ENCODE assay signal across 9 cellular contexts in the genomic region with DNA sequence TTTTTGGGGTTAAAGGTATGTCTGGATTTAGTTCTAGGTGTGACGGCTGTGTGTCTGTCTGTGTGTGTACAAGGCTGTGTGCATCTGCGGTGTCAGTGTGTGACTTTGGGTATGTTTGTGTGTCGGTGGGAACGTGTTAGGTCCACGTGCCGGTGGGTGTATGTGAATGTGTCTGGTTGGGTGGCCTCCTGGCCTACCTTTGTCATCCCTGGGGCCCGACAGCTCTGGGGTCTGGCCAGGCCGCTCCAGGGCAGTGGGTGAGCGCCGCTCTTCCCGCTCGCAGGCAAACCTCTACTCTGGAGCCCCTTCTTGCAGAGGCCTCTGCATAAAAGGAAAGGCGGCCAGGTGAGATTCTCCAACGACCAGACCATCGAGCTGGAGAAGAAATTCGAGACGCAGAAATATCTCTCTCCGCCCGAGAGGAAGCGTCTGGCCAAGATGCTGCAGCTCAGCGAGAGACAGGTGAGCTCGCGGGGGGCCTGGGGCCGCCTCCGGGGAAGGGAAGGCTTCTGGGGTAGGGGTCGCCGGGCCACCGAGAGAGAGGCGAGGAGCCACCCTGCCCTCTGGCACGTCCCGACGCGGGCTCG. TPM values are rescaled to one million over a fixed set of nuclear protein-coding genes. Genes with fewer than 3 reads are reported as not detected.
DNase-seq lines count a peak whose midpoint lies in the region; ATAC-seq and TF ChIP-seq lines count a peak whose summit lies in the region.
"Had no signal": no experiment of that assay in that cellular context is flagged by ENCODE, and none has a peak within 500 bp of the region (broad histone marks: within the 10 kb centered on the region; RNA-seq: fewer than 3 reads in every experiment).

No MANE protein-coding gene starts in this region.

- H3K27me3 ChIP-seq in trophoblast cell (ENCODE audit: insufficient read depth, low read length), result peaks cover 70% of the 10 kb centered on the region

- H3K9ac ChIP-seq in trophoblast cell (ENCODE audit: low read length), result no peak overlapping the region

- peaks cover 21 to 26% of the 10 kb centered on the region in 2 experiments for H3K4me1 ChIP-seq in trophoblast cell (ENCODE audit: control insufficient read depth in 1 of 2, insufficient read depth in 2 of 2, low read length in 2 of 2)

- H3K27ac Mint-ChIP-seq in T-cell, result peak overlapping the region in 1 of 2 donors; percentile 23
- no peak overlapping the region for H3K27ac Mint-ChIP-seq in glutamatergic neuron (ENCODE audit: unreplicated experiment)

- H2AK5ac ChIP-seq in trophoblast cell (ENCODE audit: low read length), result no peak overlapping the region

- POLR2A ChIA-PET in T-cell (lab: Charles Lee), result no interaction called here

- no peak overlapping the region for H2AFZ ChIP-seq in trophoblast cell (ENCODE audit: insufficient read depth, low read length, poor library complexity)

- H4K8ac ChIP-seq in trophoblast cell (ENCODE audit: low read depth, low read length), result no peak overlapping the region

- H3K4me1 Mint-ChIP-seq in T-cell (peaks cover 27 to 31% (median 30%) of the 10 kb centered on the region in 3 donors), glutamatergic neuron (ENCODE audit: low read depth, unreplicated experiment) (peaks cover 5% of the 10 kb centered on the region)

- no peaks in the 10 kb centered on the region for H3K36me3 ChIP-seq in trophoblast cell (ENCODE audit: control insufficient read depth in 1 of 2, insufficient read depth in 2 of 2, low read length in 2 of 2)

- H3K9me3 Mint-ChIP-seq in T-cell (no peaks in the 10 kb centered on the region), glutamatergic neuron (ENCODE audit: unreplicated experiment) (peaks cover 8% of the 10 kb centered on the region)

- H3K36me3 Mint-ChIP-seq in T-cell (no peaks in the 10 kb centered on the region), glutamatergic neuron (ENCODE audit: unreplicated experiment) (peaks cover 5% of the 10 kb centered on the region)

- H2BK120ac ChIP-seq in trophoblast cell (ENCODE audit: insufficient read depth, low read length, poor library complexity), result no peak overlapping the region

- no peak overlapping the region for H3K4ac ChIP-seq in trophoblast cell (ENCODE audit: low read depth, low read length)

- no peak overlapping the region for H3K14ac ChIP-seq in trophoblast cell (ENCODE audit: low read length)

- no peak overlapping the region for H3K23ac ChIP-seq in trophoblast cell (ENCODE audit: low read length)

- TF ChIP-seq CTCF in glutamatergic neuron (IDR thresholded peaks at IDR 0.05; ENCODE audit: partially characterized antibody, unreplicated experiment) (no peak), GM20000 (IDR thresholded peaks at IDR 0.05; ENCODE audit: extremely low read depth, missing control alignments) (no peak)

- H4K91ac ChIP-seq in trophoblast cell (ENCODE audit: low read depth, low read length), result no peak overlapping the region

- ATAC-seq in T-cell (replicated peaks in 1 of 4) (no peak), GM21786 (IDR thresholded peaks at IDR 0.05; ENCODE audit: unreplicated experiment) (no peak)

- peaks cover 5% of the 10 kb centered on the region for H3K9me3 ChIP-seq in trophoblast cell (ENCODE audit: insufficient read depth, low read depth, low read length)

- no CpG with 5 or more reads among the region's 34 CpGs for WGBS in trophoblast cell (ENCODE audit: extremely low coverage, insufficient coverage, insufficient read length)

- CTCF ChIA-PET in T-cell (lab: Charles Lee), result interaction anchor here in 1 of 2 donors (0.7 kb wide), 1 partner anchor 1575 kb away, joined by 3 read pairs; no protein-coding TSS in a partner anchor

- H3K4me2 ChIP-seq in trophoblast cell (ENCODE audit: low read length), result peak overlapping the region; percentile 45

- no peak overlapping the region for H4K12ac ChIP-seq in trophoblast cell (ENCODE audit: low read depth, low read length)

- H3K79me2 ChIP-seq in trophoblast cell (ENCODE audit: control insufficient read depth, insufficient read depth, low read length, poor library complexity), result no peaks in the 10 kb centered on the region

- H3K4me3 ChIP-seq in trophoblast cell (ENCODE audit: low read depth, low read length), result no peak overlapping the region

- DNase-seq in DMS79 (lab: John Stamatoyannopoulos, UW), result peak; percentile 11
- DNase-seq in T-cell, result no peak
- DNase-seq in glutamatergic neuron, result no peak
- no peak for DNase-seq in trophoblast cell
- no peak for DNase-seq in H4 (ENCODE audit: low spot score)
- no peak for DNase-seq in SIG-M5 (lab: John Stamatoyannopoulos, UW)
- no peak for DNase-seq in GM20000 (ENCODE audit: low spot score)
- DNase-seq: EL had no signal

- H3K27ac ChIP-seq in trophoblast cell (ENCODE audit: low read depth, low read length), result no peak overlapping the region

- no peaks in the 10 kb centered on the region for H3K79me1 ChIP-seq in trophoblast cell (ENCODE audit: low read length)

- peak overlapping the region; percentile 14 to 75 (median 74) for H3K4me3 Mint-ChIP-seq in T-cell
- H3K4me3 Mint-ChIP-seq in glutamatergic neuron (ENCODE audit: unreplicated experiment), result peak overlapping the region; percentile 20

- H3K18ac ChIP-seq in trophoblast cell (ENCODE audit: low read length), result no peak overlapping the region

- no peak overlapping the region for H2BK5ac ChIP-seq in trophoblast cell (ENCODE audit: low read depth, low read length, poor library complexity)

- H3K27me3 Mint-ChIP-seq in T-cell (peaks cover 55 to 61% of the 10 kb centered on the region in 2 donors), glutamatergic neuron (ENCODE audit: unreplicated experiment) (peaks cover 40% of the 10 kb centered on the region)

- no peak overlapping the region for H2BK12ac ChIP-seq in trophoblast cell (ENCODE audit: low read length)

RNA-seq across cellular contexts. Expression of a gene that starts 2.4 kb away (rescaled TPM):
- total RNA-seq in T-cell (1 to 10 TPM; 1.3 to 5.8 (median 3.6) TPM), glutamatergic neuron (ENCODE audit: unreplicated experiment) (not detected)
- polyA plus RNA-seq in trophoblast cell (2013), result not detected in 2 replicates
- not detected in 2 replicates for total RNA-seq in H4 (2014; rRNA removed; shearing (Covaris generic))
